In the genomic region with DNA sequence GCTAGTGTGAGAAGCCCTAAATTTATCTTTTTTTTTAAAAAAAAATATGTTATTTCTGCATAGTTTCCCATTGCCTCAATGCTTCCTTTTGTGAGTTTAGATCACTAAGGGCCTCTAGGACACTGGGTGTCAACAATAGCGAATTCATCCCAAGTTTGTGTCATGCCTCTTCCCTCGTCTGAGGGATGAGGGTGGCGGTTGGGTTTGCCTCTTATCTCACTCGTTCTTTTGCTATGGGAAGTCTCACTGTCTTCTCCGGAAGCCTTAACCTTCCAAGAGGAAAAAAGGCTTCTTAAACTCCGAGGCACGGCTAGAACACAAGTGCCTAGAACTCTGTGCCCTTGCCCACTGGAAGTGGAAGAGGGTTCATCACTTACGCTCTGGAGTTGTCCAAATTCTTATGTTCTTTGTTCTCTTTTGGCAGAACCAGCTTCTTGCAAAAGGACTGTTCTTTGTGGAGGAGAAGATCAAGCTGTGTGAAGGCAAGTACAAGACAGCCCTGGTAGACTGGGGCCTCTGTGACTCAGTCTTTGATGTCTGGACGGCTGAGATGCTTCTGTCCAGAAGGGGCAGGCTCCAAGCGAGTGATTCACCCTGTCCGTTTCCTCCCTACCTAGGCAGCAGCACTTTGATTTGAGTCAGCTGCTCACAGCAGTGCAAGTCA, we compare ENCODE assay signal across 8 cellular contexts.
DNase-seq lines count a peak whose midpoint lies in the region; ATAC-seq, FAIRE-seq and TF ChIP-seq lines count a peak whose summit lies in the region.

No MANE protein-coding gene starts in this region.

- H3K4me3 ChIP-seq in Caco-2 (ENCODE audit: low read depth, low read length) (no peak overlapping the region), astrocyte (ENCODE audit: insufficient read depth, low read depth, low read length) (peak overlapping the region; percentile 32), left lung (no peak overlapping the region)

- POLR2A ChIA-PET in Caco-2 (lab: Charles Lee), result no interaction called here

- FAIRE-seq in HTR-8/SVneo (lab: Jason Lieb, UNC) (peak; percentile 96), astrocyte (lab: Jason Lieb, UNC) (peak; percentile 100)

- H3K9ac ChIP-seq in astrocyte (ENCODE audit: low read length), result peak overlapping the region; percentile 77

- H3K4me3 Mint-ChIP-seq in Caco-2 (ENCODE audit: unreplicated experiment) (no peak overlapping the region), astrocyte (ENCODE audit: unreplicated experiment) (peak overlapping the region; percentile 77)

- ATAC-seq in left lung (peak; percentile 89), GM18502 (IDR thresholded peaks at IDR 0.05; ENCODE audit: poor library complexity, unreplicated experiment) (no peak), HG03139 (IDR thresholded peaks at IDR 0.05; ENCODE audit: unreplicated experiment) (no peak), GM21576 (IDR thresholded peaks at IDR 0.05; ENCODE audit: unreplicated experiment) (no peak)

- no TSS peak for BruUV-seq in Caco-2 (replicated peaks; lab: Mats Ljungman, UMichigan)

- no peaks in the 10 kb centered on the region for H4K20me1 ChIP-seq in astrocyte (ENCODE audit: insufficient read depth, low read length)

- no peaks in the 10 kb centered on the region for H3K79me2 ChIP-seq in astrocyte (ENCODE audit: insufficient read depth, low read length)

- peak overlapping the region; percentile 88 for H3K4me2 ChIP-seq in astrocyte (ENCODE audit: low read length)

- intact Hi-C loops in Caco-2 (cut with micrococcal nuclease; ENCODE audit: unreplicated experiment), result no loop called here
- intact Hi-C loops in left lung (cut with DNase I), result no loop called here

- peaks cover 18% of the 10 kb centered on the region for H3K4me1 Mint-ChIP-seq in Caco-2 (ENCODE audit: low read depth, unreplicated experiment)
- H3K4me1 Mint-ChIP-seq in astrocyte (ENCODE audit: low read depth, unreplicated experiment), result peaks cover 52% of the 10 kb centered on the region

- peak overlapping the region; percentile 70 for H2AFZ ChIP-seq in astrocyte (ENCODE audit: low read depth, low read length)

- no peaks in the 10 kb centered on the region for H3K9me3 Mint-ChIP-seq in Caco-2 (ENCODE audit: unreplicated experiment)
- H3K9me3 Mint-ChIP-seq in astrocyte (ENCODE audit: unreplicated experiment), result no peaks in the 10 kb centered on the region

- peak in 1 of 2 experiments; percentile 11 for TF ChIP-seq CTCF in Caco-2 (IDR thresholded peaks at IDR 0.05; ENCODE audit: insufficient read depth in 1 of 2, low read depth in 1 of 2, low read length in 1 of 2, severe bottlenecking in 1 of 2, unreplicated experiment in 1 of 2)
- TF ChIP-seq CTCF in astrocyte (IDR thresholded peaks at IDR 0.05; ENCODE audit: insufficient read depth, low read depth, low read length), result peak; percentile 28
- no peak for TF ChIP-seq CTCF in left lung (IDR thresholded peaks at IDR 0.05)

- CTCF ChIA-PET in Caco-2 (lab: Charles Lee), result no interaction called here

- H3K27ac Mint-ChIP-seq in Caco-2 (ENCODE audit: unreplicated experiment), result no peak overlapping the region
- peak overlapping the region; percentile 98 for H3K27ac Mint-ChIP-seq in astrocyte (ENCODE audit: unreplicated experiment)

- H3K9me3 ChIP-seq in Caco-2, result no peaks in the 10 kb centered on the region
- H3K9me3 ChIP-seq in astrocyte (ENCODE audit: insufficient read depth, low read depth, low read length), result no peaks in the 10 kb centered on the region
- H3K9me3 ChIP-seq in left lung, result no peaks in the 10 kb centered on the region

- H3K27ac ChIP-seq in astrocyte (ENCODE audit: low read depth, low read length), result peak overlapping the region; percentile 93
- H3K27ac ChIP-seq in left lung, result peak overlapping the region; percentile 28 to 33

- H3K36me3 Mint-ChIP-seq in Caco-2 (ENCODE audit: insufficient read depth, unreplicated experiment) (no peaks in the 10 kb centered on the region), astrocyte (ENCODE audit: low read depth, unreplicated experiment) (peaks cover 47% of the 10 kb centered on the region)

- H3K27me3 Mint-ChIP-seq in Caco-2 (ENCODE audit: insufficient read depth, unreplicated experiment) (no peaks in the 10 kb centered on the region), astrocyte (ENCODE audit: low read depth, unreplicated experiment) (no peaks in the 10 kb centered on the region)

- H3K36me3 ChIP-seq in Caco-2 (ENCODE audit: control insufficient read depth, insufficient read depth, low read length) (no peaks in the 10 kb centered on the region), astrocyte (ENCODE audit: insufficient read depth, low read length) (no peaks in the 10 kb centered on the region), left lung (no peaks in the 10 kb centered on the region)

- DNase-seq in Caco-2 (peak; percentile 25 to 65), HTR-8/SVneo (ENCODE audit: insufficient read length, low spot score) (peak; percentile 88), astrocyte (ENCODE audit: low read depth) (peak; percentile 98), left lung (peak in 1 of 2 donors; percentile 76), ureter (ENCODE audit: low spot score) (peak; percentile 63)

- H3K4me1 ChIP-seq in Caco-2, result peaks cover 19% of the 10 kb centered on the region
- peaks cover 24% of the 10 kb centered on the region for H3K4me1 ChIP-seq in astrocyte (ENCODE audit: insufficient read depth, low read length)
- H3K4me1 ChIP-seq in left lung, result peaks cover 18 to 22% of the 10 kb centered on the region in 2 donors

- H3K27me3 ChIP-seq in Caco-2 (replicated peaks; ENCODE audit: control insufficient read depth, insufficient read depth, low read length) (no peaks in the 10 kb centered on the region), astrocyte (ENCODE audit: insufficient read depth, low read length) (no peaks in the 10 kb centered on the region), left lung (no peaks in the 10 kb centered on the region)
